Comparison of ENCODE assay signal across 39 cellular contexts in the genomic region with DNA sequence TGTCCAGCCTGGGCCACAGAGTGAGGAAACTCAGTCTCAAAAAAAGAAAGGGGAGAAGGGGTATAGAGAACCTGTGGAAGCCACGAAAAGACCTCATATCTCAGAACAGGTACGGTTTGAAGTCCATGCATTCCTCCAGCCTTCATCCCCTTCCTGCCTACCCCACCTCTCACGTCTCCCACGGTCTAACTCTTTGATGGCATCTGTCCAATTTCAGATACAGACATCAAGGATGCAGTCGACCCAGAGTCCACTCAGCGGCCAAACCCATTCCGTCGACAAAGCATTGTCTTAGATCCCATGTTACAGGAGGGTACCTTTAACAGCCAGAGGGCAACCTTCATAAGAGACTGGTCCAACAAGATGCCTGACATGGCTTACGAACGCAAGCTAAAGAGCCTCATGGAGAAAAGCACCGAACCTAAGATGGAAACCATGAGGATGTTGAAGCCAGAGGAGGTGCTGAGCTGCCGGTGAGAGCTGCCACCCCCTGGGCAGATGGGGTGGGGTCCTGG. TPM values are rescaled to one million over a fixed set of nuclear protein-coding genes. Genes with fewer than 3 reads are reported as not detected.
"Had no signal": no experiment of that assay in that cellular context is flagged by ENCODE, and none has a peak within 500 bp of the region (broad histone marks: within the 10 kb centered on the region; RNA-seq: fewer than 3 reads in every experiment).

No MANE protein-coding gene starts in this region.

- H3K9me3 Mint-ChIP-seq: activated B cell treated with CpG ODN at 0.5 μM for 24 hours; activated CD4-positive, alpha-beta memory T cell treated with anti-CD3 and anti-CD28 coated beads for 36 hours; activated CD4-positive, alpha-beta T cell treated with anti-CD3 and anti-CD28 coated beads, Interleukin-2, amount 10 ng/mL, durations not matched to agents 24 days and 14 days; activated CD8-positive, alpha-beta T cell treated with anti-CD3 and anti-CD28 coated beads for 36 hours; activated naive CD4-positive, alpha-beta T cell treated with anti-CD3 and anti-CD28 coated beads, Interleukin-2, amount 10 ng/mL, durations not matched to agents 7 days and 5 days; activated naive CD4-positive, alpha-beta T cell treated with anti-CD3 and anti-CD28 coated beads, Interleukin-2, amount 50 U/mL, for 24 hours; activated naive CD8-positive, alpha-beta T cell treated with anti-CD3 and anti-CD28 coated beads, Interleukin-2, amount 10 ng/mL, durations not matched to agents 7 days and 5 days; activated naive CD8-positive, alpha-beta T cell treated with anti-CD3 and anti-CD28 coated beads, Interleukin-2, amount 50 U/mL, for 24 hours; activated T-helper 2 cell treated with anti-CD3 and anti-CD28 coated beads, Interferon-gamma antibody, Interleukin-2, Interleukin-4, amounts not matched to agents 10 μg/mL and 5 μg/mL and 100 μg/mL, durations not matched to agents 14 hours and 24 hours and 36 hours; T-helper 1 cell treated with Interleukin-12 subunit alpha and Interleukin-12 subunit beta and Interleukin-4 antibody, amounts not matched to agents 30 μg/mL and 1 μg/mL, for 36 hours; T-helper 2 cell treated with Interferon-gamma antibody and Interleukin-4, amounts not matched to agents 5 μg/mL and 100 μg/mL, for 36 hours had no signal

- H3K36me3 Mint-ChIP-seq: activated CD4-positive, alpha-beta memory T cell treated with anti-CD3 and anti-CD28 coated beads for 36 hours; activated naive CD4-positive, alpha-beta T cell treated with anti-CD3 and anti-CD28 coated beads, Interleukin-2, amount 10 ng/mL, durations not matched to agents 7 days and 5 days; activated naive CD4-positive, alpha-beta T cell treated with anti-CD3 and anti-CD28 coated beads, Interleukin-2, amount 50 U/mL, for 24 hours; activated naive CD8-positive, alpha-beta T cell; activated naive CD8-positive, alpha-beta T cell treated with anti-CD3 and anti-CD28 coated beads, Interleukin-2, amount 10 ng/mL, durations not matched to agents 7 days and 5 days had no signal

- H3K9me3 ChIP-seq: body of pancreas, breast epithelium had no signal

- FAIRE-seq: astrocyte, TTC549 had no signal

- H3K36me3 ChIP-seq: brain microvascular endothelial cell, breast epithelium had no signal

- H3K4me3 Mint-ChIP-seq: activated B cell treated with CpG ODN at 0.5 μM for 24 hours; activated CD4-positive, alpha-beta memory T cell treated with anti-CD3 and anti-CD28 coated beads for 36 hours; activated CD4-positive, alpha-beta T cell treated with anti-CD3 and anti-CD28 coated beads, Interleukin-2, amount 10 ng/mL, durations not matched to agents 24 days and 14 days; activated CD8-positive, alpha-beta T cell treated with anti-CD3 and anti-CD28 coated beads for 36 hours; activated naive CD4-positive, alpha-beta T cell treated with anti-CD3 and anti-CD28 coated beads, Interleukin-2, amount 10 ng/mL, durations not matched to agents 7 days and 5 days; activated naive CD4-positive, alpha-beta T cell treated with anti-CD3 and anti-CD28 coated beads, Interleukin-2, amount 50 U/mL, for 24 hours; activated naive CD8-positive, alpha-beta T cell; activated naive CD8-positive, alpha-beta T cell treated with anti-CD3 and anti-CD28 coated beads, Interleukin-2, amount 10 ng/mL, durations not matched to agents 7 days and 5 days; activated naive CD8-positive, alpha-beta T cell treated with anti-CD3 and anti-CD28 coated beads, Interleukin-2, amount 50 U/mL, for 24 hours; T-helper 1 cell treated with Interleukin-12 subunit alpha and Interleukin-12 subunit beta and Interleukin-4 antibody, amounts not matched to agents 30 μg/mL and 1 μg/mL, for 36 hours; T-helper 2 cell treated with Interferon-gamma antibody and Interleukin-4, amounts not matched to agents 5 μg/mL and 100 μg/mL, for 36 hours had no signal

- H3K27me3 ChIP-seq: body of pancreas, brain microvascular endothelial cell, breast epithelium had no signal

- ATAC-seq: activated CD8-positive, alpha-beta T cell treated with anti-CD3 and anti-CD28 coated beads for 36 hours; activated naive CD8-positive, alpha-beta T cell treated with anti-CD3 and anti-CD28 coated beads, Interleukin-2, amount 50 U/mL, for 24 hours; body of pancreas had no signal

- H3K27ac ChIP-seq: body of pancreas, brain microvascular endothelial cell, breast epithelium, VCaP had no signal

- H3K27ac Mint-ChIP-seq: activated B cell treated with CpG ODN at 0.5 μM for 24 hours; activated CD4-positive, alpha-beta memory T cell treated with anti-CD3 and anti-CD28 coated beads for 36 hours; activated CD4-positive, alpha-beta T cell treated with anti-CD3 and anti-CD28 coated beads, Interleukin-2, amount 10 ng/mL, durations not matched to agents 24 days and 14 days; activated CD8-positive, alpha-beta T cell treated with anti-CD3 and anti-CD28 coated beads for 36 hours; activated naive CD4-positive, alpha-beta T cell treated with anti-CD3 and anti-CD28 coated beads, Interleukin-2, amount 10 ng/mL, durations not matched to agents 7 days and 5 days; activated naive CD4-positive, alpha-beta T cell treated with anti-CD3 and anti-CD28 coated beads, Interleukin-2, amount 50 U/mL, for 24 hours; activated naive CD8-positive, alpha-beta T cell; activated naive CD8-positive, alpha-beta T cell treated with anti-CD3 and anti-CD28 coated beads, Interleukin-2, amount 10 ng/mL, durations not matched to agents 7 days and 5 days; activated naive CD8-positive, alpha-beta T cell treated with anti-CD3 and anti-CD28 coated beads, Interleukin-2, amount 50 U/mL, for 24 hours; activated T-helper 2 cell treated with anti-CD3 and anti-CD28 coated beads, Interferon-gamma antibody, Interleukin-2, Interleukin-4, amounts not matched to agents 10 μg/mL and 5 μg/mL and 100 μg/mL, durations not matched to agents 14 hours and 24 hours and 36 hours; T-helper 1 cell treated with Interleukin-12 subunit alpha and Interleukin-12 subunit beta and Interleukin-4 antibody, amounts not matched to agents 30 μg/mL and 1 μg/mL, for 36 hours; T-helper 2 cell treated with Interferon-gamma antibody and Interleukin-4, amounts not matched to agents 5 μg/mL and 100 μg/mL, for 36 hours had no signal

- H3K4me1 ChIP-seq: body of pancreas, breast epithelium had no signal

- H3K4me3 ChIP-seq: body of pancreas, breast epithelium had no signal

- H3K4me1 Mint-ChIP-seq: activated CD4-positive, alpha-beta T cell treated with anti-CD3 and anti-CD28 coated beads, Interleukin-2, amount 10 ng/mL, durations not matched to agents 24 days and 14 days; activated naive CD4-positive, alpha-beta T cell treated with anti-CD3 and anti-CD28 coated beads, Interleukin-2, amount 10 ng/mL, durations not matched to agents 7 days and 5 days; activated naive CD4-positive, alpha-beta T cell treated with anti-CD3 and anti-CD28 coated beads, Interleukin-2, amount 50 U/mL, for 24 hours; activated naive CD8-positive, alpha-beta T cell treated with anti-CD3 and anti-CD28 coated beads, Interleukin-2, amount 10 ng/mL, durations not matched to agents 7 days and 5 days; activated naive CD8-positive, alpha-beta T cell treated with anti-CD3 and anti-CD28 coated beads, Interleukin-2, amount 50 U/mL, for 24 hours had no signal

- DNase-seq: activated B cell treated with CpG ODN at 0.5 μM for 24 hours; activated CD4-positive, alpha-beta memory T cell treated with anti-CD3 and anti-CD28 coated beads for 36 hours; activated CD4-positive, alpha-beta T cell treated with anti-CD3 and anti-CD28 coated beads for 4 hours; activated CD4-positive, alpha-beta T cell treated with anti-CD3 and anti-CD28 coated beads, Interleukin-2, amount 10 ng/mL, durations not matched to agents 24 days and 14 days; activated CD4-positive, alpha-beta T cell treated with anti-CD3 and anti-CD28 coated beads, Interleukin-2, amount 50 U/mL, for 1 hour; activated CD4-positive, alpha-beta T cell treated with anti-CD3 and anti-CD28 coated beads, Interleukin-2, amount 50 U/mL, for 4 hours; activated CD4-positive, CD25-positive, alpha-beta regulatory T cell treated with anti-CD3 and anti-CD28 coated beads, Interleukin-2, amount 50 U/mL, for 72 hours; activated CD8-positive, alpha-beta memory T cell treated with anti-CD3 and anti-CD28 coated beads, Interleukin-2, amount 50 U/mL, for 4 hours; activated CD8-positive, alpha-beta T cell treated with anti-CD3 and anti-CD28 coated beads for 36 hours; activated effector memory CD4-positive, alpha-beta T cell treated with Interleukin-2 at 50 U/mL for 16 hours; activated gamma-delta T cell; activated naive CD4-positive, alpha-beta T cell treated with anti-CD3 and anti-CD28 coated beads, Interleukin-2, amount 10 ng/mL, durations not matched to agents 7 days and 5 days; activated naive CD4-positive, alpha-beta T cell treated with Interleukin-2 at 50 U/mL for 16 hours; activated naive CD8-positive, alpha-beta T cell treated with anti-CD3 and anti-CD28 coated beads, Interleukin-2, amount 10 ng/mL, durations not matched to agents 7 days and 5 days; activated naive CD8-positive, alpha-beta T cell treated with anti-CD3 and anti-CD28 coated beads, Interleukin-2, amount 50 U/mL, for 24 hours; activated T-cell treated with anti-CD3 and anti-CD28 coated beads for 4 hours; activated T-cell treated with anti-CD3 and anti-CD28 coated beads, Interleukin-2, amount 50 U/mL, for 1 hour; activated T-cell treated with anti-CD3 and anti-CD28 coated beads, Interleukin-2, amount 50 U/mL, for 48 hours; amygdala; anterior cingulate cortex; body of pancreas; brain microvascular endothelial cell; central memory CD4-positive, alpha-beta T cell; T-helper 1 cell; T-helper 2 cell; T-helper 9 cell had no signal

- H3K27me3 Mint-ChIP-seq: activated CD4-positive, alpha-beta T cell treated with anti-CD3 and anti-CD28 coated beads, Interleukin-2, amount 10 ng/mL, durations not matched to agents 24 days and 14 days had no signal

RNA-seq across cellular contexts. Expression of gene C16orf78, which starts 22.7 kb away (rescaled TPM):
- total RNA-seq: activated B cell treated with CpG ODN at 0.5 μM for 24 hours; activated CD4-positive, alpha-beta memory T cell treated with anti-CD3 and anti-CD28 coated beads for 36 hours; activated CD4-positive, alpha-beta T cell treated with anti-CD3 and anti-CD28 coated beads, Interleukin-2, amount 10 ng/mL, durations not matched to agents 24 days and 14 days; activated CD8-positive, alpha-beta memory T cell treated with anti-CD3 and anti-CD28 coated beads for 36 hours; activated CD8-positive, alpha-beta T cell treated with anti-CD3 and anti-CD28 coated beads for 36 hours; activated naive CD8-positive, alpha-beta T cell treated with anti-CD3 and anti-CD28 coated beads, Interleukin-2, amount 10 ng/mL, durations not matched to agents 7 days and 5 days; activated T-helper 2 cell treated with anti-CD3 and anti-CD28 coated beads, Interferon-gamma antibody, Interleukin-2, Interleukin-4, amounts not matched to agents 10 μg/mL and 5 μg/mL and 100 μg/mL, durations not matched to agents 14 hours and 24 hours and 36 hours; astrocyte; body of pancreas; breast epithelium; cardiac septum; cerebellum had no signal
- polyA plus RNA-seq: adipose tissue had no signal
